In genomic region chr17:56823848-56824247, GRCh38 we compare ENCODE assay signal across 2 cellular contexts.
A peak's percentile ranks its signal among the peaks of the same experiment; 100 is the strongest.
TF ChIP-seq lines count a peak whose summit lies in the region.

No MANE protein-coding gene starts in this region.

TF ChIP-seq in liver, 16 proteins besides CTCF, POLR2A, EP300 and RAD21:
- TF ChIP-seq GABPA (IDR thresholded peaks at IDR 0.05 in 1 of 2, conservative IDR thresholded peaks at IDR 0.05 in 1 of 2) (no peak), JUND (IDR thresholded peaks at IDR 0.05) (no peak), NR2F2 (IDR thresholded peaks at IDR 0.05) (no peak), MAX (IDR thresholded peaks at IDR 0.05) (no peak), TAF1 (conservative IDR thresholded peaks at IDR 0.05) (no peak), FOXA2 (IDR thresholded peaks at IDR 0.05) (no peak), RXRA (IDR thresholded peaks at IDR 0.05) (peak in 1 of 2 donors; percentile 38), HNF4A (conservative IDR thresholded peaks at IDR 0.05) (peak in 1 of 2 donors; percentile 12), SP1 (IDR thresholded peaks at IDR 0.05) (no peak)
- TF ChIP-seq, protein P1, sequence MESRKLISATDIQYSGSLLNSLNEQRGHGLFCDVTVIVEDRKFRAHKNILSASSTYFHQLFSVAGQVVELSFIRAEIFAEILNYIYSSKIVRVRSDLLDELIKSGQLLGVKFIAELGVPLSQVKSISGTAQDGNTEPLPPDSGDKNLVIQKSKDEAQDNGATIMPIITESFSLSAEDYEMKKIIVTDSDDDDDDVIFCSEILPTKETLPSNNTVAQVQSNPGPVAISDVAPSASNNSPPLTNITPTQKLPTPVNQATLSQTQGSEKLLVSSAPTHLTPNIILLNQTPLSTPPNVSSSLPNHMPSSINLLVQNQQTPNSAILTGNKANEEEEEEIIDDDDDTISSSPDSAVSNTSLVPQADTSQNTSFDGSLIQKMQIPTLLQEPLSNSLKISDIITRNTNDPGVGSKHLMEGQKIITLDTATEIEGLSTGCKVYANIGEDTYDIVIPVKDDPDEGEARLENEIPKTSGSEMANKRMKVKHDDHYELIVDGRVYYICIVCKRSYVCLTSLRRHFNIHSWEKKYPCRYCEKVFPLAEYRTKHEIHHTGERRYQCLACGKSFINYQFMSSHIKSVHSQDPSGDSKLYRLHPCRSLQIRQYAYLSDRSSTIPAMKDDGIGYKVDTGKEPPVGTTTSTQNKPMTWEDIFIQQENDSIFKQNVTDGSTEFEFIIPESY (IDR thresholded peaks at IDR 0.05) = peak; percentile 27

TF ChIP-seq in HepG2, 621 proteins besides CTCF, POLR2A, EP300 and RAD21:
- TF ChIP-seq ZNF441 (CRISPR knock-in tag; IDR thresholded peaks at IDR 0.05; ENCODE audit: borderline replicate concordance) (no peak), TBX2 (CRISPR knock-in tag; IDR thresholded peaks at IDR 0.05; ENCODE audit: borderline replicate concordance) (no peak), ARNT2 (CRISPR knock-in tag; IDR thresholded peaks at IDR 0.05; ENCODE audit: low read depth) (no peak), ZNF451 (CRISPR knock-in tag; IDR thresholded peaks at IDR 0.05) (no peak), TEAD2 (CRISPR knock-in tag; IDR thresholded peaks at IDR 0.05) (no peak), ZFP62 (CRISPR knock-in tag; IDR thresholded peaks at IDR 0.05) (no peak), ZNF460 (CRISPR knock-in tag; IDR thresholded peaks at IDR 0.05; ENCODE audit: borderline replicate concordance) (no peak), KAT7 (CRISPR knock-in tag; IDR thresholded peaks at IDR 0.05; ENCODE audit: borderline replicate concordance) (no peak), FOXM1 (CRISPR knock-in tag; IDR thresholded peaks at IDR 0.05) (no peak), ZNF737 (CRISPR knock-in tag; IDR thresholded peaks at IDR 0.05; ENCODE audit: borderline replicate concordance) (no peak), ERF (CRISPR knock-in tag; IDR thresholded peaks at IDR 0.05) (no peak), ZNF550 (CRISPR knock-in tag; IDR thresholded peaks at IDR 0.05; ENCODE audit: borderline replicate concordance) (no peak), ZNF841 (CRISPR knock-in tag; IDR thresholded peaks at IDR 0.05; ENCODE audit: borderline replicate concordance) (no peak), PHF8 (CRISPR knock-in tag; IDR thresholded peaks at IDR 0.05) (no peak), MNT (IDR thresholded peaks at IDR 0.05) (no peak)
- TF ChIP-seq, protein P2, sequence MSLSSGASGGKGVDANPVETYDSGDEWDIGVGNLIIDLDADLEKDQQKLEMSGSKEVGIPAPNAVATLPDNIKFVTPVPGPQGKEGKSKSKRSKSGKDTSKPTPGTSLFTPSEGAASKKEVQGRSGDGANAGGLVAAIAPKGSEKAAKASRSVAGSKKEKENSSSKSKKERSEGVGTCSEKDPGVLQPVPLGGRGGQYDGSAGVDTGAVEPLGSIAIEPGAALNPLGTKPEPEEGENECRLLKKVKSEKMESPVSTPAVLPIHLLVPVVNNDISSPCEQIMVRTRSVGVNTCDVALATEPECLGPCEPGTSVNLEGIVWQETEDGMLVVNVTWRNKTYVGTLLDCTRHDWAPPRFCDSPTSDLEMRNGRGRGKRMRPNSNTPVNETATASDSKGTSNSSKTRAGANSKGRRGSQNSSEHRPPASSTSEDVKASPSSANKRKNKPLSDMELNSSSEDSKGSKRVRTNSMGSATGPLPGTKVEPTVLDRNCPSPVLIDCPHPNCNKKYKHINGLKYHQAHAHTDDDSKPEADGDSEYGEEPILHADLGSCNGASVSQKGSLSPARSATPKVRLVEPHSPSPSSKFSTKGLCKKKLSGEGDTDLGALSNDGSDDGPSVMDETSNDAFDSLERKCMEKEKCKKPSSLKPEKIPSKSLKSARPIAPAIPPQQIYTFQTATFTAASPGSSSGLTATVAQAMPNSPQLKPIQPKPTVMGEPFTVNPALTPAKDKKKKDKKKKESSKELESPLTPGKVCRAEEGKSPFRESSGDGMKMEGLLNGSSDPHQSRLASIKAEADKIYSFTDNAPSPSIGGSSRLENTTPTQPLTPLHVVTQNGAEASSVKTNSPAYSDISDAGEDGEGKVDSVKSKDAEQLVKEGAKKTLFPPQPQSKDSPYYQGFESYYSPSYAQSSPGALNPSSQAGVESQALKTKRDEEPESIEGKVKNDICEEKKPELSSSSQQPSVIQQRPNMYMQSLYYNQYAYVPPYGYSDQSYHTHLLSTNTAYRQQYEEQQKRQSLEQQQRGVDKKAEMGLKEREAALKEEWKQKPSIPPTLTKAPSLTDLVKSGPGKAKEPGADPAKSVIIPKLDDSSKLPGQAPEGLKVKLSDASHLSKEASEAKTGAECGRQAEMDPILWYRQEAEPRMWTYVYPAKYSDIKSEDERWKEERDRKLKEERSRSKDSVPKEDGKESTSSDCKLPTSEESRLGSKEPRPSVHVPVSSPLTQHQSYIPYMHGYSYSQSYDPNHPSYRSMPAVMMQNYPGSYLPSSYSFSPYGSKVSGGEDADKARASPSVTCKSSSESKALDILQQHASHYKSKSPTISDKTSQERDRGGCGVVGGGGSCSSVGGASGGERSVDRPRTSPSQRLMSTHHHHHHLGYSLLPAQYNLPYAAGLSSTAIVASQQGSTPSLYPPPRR (CRISPR knock-in tag; IDR thresholded peaks at IDR 0.05; ENCODE audit: borderline replicate concordance) = no peak
- TF ChIP-seq, protein P3, sequence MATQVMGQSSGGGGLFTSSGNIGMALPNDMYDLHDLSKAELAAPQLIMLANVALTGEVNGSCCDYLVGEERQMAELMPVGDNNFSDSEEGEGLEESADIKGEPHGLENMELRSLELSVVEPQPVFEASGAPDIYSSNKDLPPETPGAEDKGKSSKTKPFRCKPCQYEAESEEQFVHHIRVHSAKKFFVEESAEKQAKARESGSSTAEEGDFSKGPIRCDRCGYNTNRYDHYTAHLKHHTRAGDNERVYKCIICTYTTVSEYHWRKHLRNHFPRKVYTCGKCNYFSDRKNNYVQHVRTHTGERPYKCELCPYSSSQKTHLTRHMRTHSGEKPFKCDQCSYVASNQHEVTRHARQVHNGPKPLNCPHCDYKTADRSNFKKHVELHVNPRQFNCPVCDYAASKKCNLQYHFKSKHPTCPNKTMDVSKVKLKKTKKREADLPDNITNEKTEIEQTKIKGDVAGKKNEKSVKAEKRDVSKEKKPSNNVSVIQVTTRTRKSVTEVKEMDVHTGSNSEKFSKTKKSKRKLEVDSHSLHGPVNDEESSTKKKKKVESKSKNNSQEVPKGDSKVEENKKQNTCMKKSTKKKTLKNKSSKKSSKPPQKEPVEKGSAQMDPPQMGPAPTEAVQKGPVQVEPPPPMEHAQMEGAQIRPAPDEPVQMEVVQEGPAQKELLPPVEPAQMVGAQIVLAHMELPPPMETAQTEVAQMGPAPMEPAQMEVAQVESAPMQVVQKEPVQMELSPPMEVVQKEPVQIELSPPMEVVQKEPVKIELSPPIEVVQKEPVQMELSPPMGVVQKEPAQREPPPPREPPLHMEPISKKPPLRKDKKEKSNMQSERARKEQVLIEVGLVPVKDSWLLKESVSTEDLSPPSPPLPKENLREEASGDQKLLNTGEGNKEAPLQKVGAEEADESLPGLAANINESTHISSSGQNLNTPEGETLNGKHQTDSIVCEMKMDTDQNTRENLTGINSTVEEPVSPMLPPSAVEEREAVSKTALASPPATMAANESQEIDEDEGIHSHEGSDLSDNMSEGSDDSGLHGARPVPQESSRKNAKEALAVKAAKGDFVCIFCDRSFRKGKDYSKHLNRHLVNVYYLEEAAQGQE (IDR thresholded peaks at IDR 0.05; ENCODE audit: borderline replicate concordance in 1 of 2, low read depth in 1 of 2, low read length in 2 of 2) = no peak
TF ChIP-seq in HepG2: peak in this region for 0.
